18 cellular contexts compared by ENCODE assay signal in the genomic region with DNA sequence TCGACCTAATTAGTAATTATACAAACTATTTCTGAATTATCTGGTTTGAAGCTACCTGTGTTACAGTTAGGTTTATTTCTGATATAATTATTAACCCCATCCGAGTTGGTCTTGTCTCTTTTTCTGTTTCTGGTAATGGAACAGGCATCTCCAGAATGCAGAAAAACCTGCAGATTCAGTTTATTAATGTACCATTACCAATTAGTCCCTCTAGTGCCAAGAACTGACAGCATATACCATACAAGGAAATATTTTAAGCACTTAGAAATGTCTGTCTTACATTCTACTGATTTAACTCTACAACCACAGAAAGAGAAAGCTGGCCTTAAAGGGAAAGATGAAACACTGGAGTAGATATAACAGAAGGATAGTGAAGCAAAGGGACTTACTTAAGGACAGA.
DNase-seq lines count a peak whose midpoint lies in the region; TF ChIP-seq lines count a peak whose summit lies in the region.
"Had no signal": no experiment of that assay in that cellular context is flagged by ENCODE, and none has a peak within 500 bp of the region (broad histone marks: within the 10 kb centered on the region; RNA-seq: fewer than 3 reads in every experiment).

No MANE protein-coding gene starts in this region.

- WGBS in smooth muscle cell (ENCODE audit: low lambda C conversion rate): 63% methylated on average over 2 of the region's 2 CpGs

- intact Hi-C loops in activated T-helper 1 cell treated with anti-CD3 and anti-CD28 coated beads, Interleukin-12 subunit alpha, Interleukin-12 subunit beta, Interleukin-2, Interleukin-4 antibody, amounts not matched to agents 30 ng/mL and 10 ng/mL and 1 ng/mL, durations not matched to agents 14 hours and 24 hours and 36 hours (cut with micrococcal nuclease): no loop called here

- no peaks in the 10 kb centered on the region for H3K36me3 Mint-ChIP-seq in activated T-helper 1 cell treated with anti-CD3 and anti-CD28 coated beads, Interleukin-12 subunit alpha, Interleukin-12 subunit beta, Interleukin-2, Interleukin-4 antibody, amounts not matched to agents 30 ng/mL and 10 ng/mL and 1 ng/mL, durations not matched to agents 14 hours and 24 hours and 36 hours (ENCODE audit: low read depth)
- H3K36me3 Mint-ChIP-seq: CD4-positive, alpha-beta memory T cell had no signal

- H3K4me3 ChIP-seq in LNCaP clone FGC (ENCODE audit: low read depth, low read length): no peak overlapping the region
- H3K4me3 ChIP-seq in epithelial cell of esophagus (ENCODE audit: low read length): no peak overlapping the region
- no peak overlapping the region for H3K4me3 ChIP-seq in smooth muscle cell
- H3K4me3 ChIP-seq: GM23248 had no signal

- H2AFZ ChIP-seq in smooth muscle cell (ENCODE audit: low read depth): no peak overlapping the region
- H2AFZ ChIP-seq: GM23248 had no signal

- H3K4me3 Mint-ChIP-seq in activated T-helper 1 cell treated with anti-CD3 and anti-CD28 coated beads, Interleukin-12 subunit alpha, Interleukin-12 subunit beta, Interleukin-2, Interleukin-4 antibody, amounts not matched to agents 30 ng/mL and 10 ng/mL and 1 ng/mL, durations not matched to agents 14 hours and 24 hours and 36 hours: no peak overlapping the region
- H3K4me3 Mint-ChIP-seq: CD4-positive, alpha-beta memory T cell had no signal

- no peaks in the 10 kb centered on the region for H4K20me1 ChIP-seq in smooth muscle cell (ENCODE audit: low read depth)

- no peak overlapping the region for H3K27ac Mint-ChIP-seq in activated T-helper 1 cell treated with anti-CD3 and anti-CD28 coated beads, Interleukin-12 subunit alpha, Interleukin-12 subunit beta, Interleukin-2, Interleukin-4 antibody, amounts not matched to agents 30 ng/mL and 10 ng/mL and 1 ng/mL, durations not matched to agents 14 hours and 24 hours and 36 hours
- H3K27ac Mint-ChIP-seq: CD4-positive, alpha-beta memory T cell had no signal

- TF ChIP-seq CTCF in LNCaP clone FGC (IDR thresholded peaks at IDR 0.05; ENCODE audit: control insufficient read depth, extremely low read depth, insufficient read depth) (no peak), epithelial cell of esophagus (IDR thresholded peaks at IDR 0.05; ENCODE audit: insufficient read depth, low read depth, low read length, missing control alignments) (no peak), smooth muscle cell (IDR thresholded peaks at IDR 0.05; ENCODE audit: borderline replicate concordance, insufficient read depth, poor library complexity, severe bottlenecking) (no peak)

- H3K4me1 Mint-ChIP-seq in activated T-helper 1 cell treated with anti-CD3 and anti-CD28 coated beads, Interleukin-12 subunit alpha, Interleukin-12 subunit beta, Interleukin-2, Interleukin-4 antibody, amounts not matched to agents 30 ng/mL and 10 ng/mL and 1 ng/mL, durations not matched to agents 14 hours and 24 hours and 36 hours (ENCODE audit: low read depth): no peaks in the 10 kb centered on the region
- H3K4me1 Mint-ChIP-seq: CD4-positive, alpha-beta memory T cell had no signal

- H3K9me3 Mint-ChIP-seq in activated T-helper 1 cell treated with anti-CD3 and anti-CD28 coated beads, Interleukin-12 subunit alpha, Interleukin-12 subunit beta, Interleukin-2, Interleukin-4 antibody, amounts not matched to agents 30 ng/mL and 10 ng/mL and 1 ng/mL, durations not matched to agents 14 hours and 24 hours and 36 hours: no peaks in the 10 kb centered on the region

- no peaks in the 10 kb centered on the region for H3K27me3 Mint-ChIP-seq in activated T-helper 1 cell treated with anti-CD3 and anti-CD28 coated beads, Interleukin-12 subunit alpha, Interleukin-12 subunit beta, Interleukin-2, Interleukin-4 antibody, amounts not matched to agents 30 ng/mL and 10 ng/mL and 1 ng/mL, durations not matched to agents 14 hours and 24 hours and 36 hours (ENCODE audit: insufficient read depth)
- H3K27me3 Mint-ChIP-seq: CD4-positive, alpha-beta memory T cell had no signal

- no peaks in the 10 kb centered on the region for H3K79me2 ChIP-seq in smooth muscle cell (ENCODE audit: low read depth)

- no peak overlapping the region for H3K27ac ChIP-seq in smooth muscle cell (ENCODE audit: low read depth)
- H3K27ac ChIP-seq: C4-2B, GM23248, HL-60 had no signal

- H3K27me3 ChIP-seq in smooth muscle cell (ENCODE audit: low read depth): no peaks in the 10 kb centered on the region
- H3K27me3 ChIP-seq: BE2C had no signal

- DNase-seq in LNCaP clone FGC (ENCODE audit: low read depth) (peak; percentile 41), epithelial cell of esophagus (ENCODE audit: low read depth) (peak; percentile 67), kidney tubule cell (ENCODE audit: low spot score) (peak; percentile 61), smooth muscle cell (lab: John Stamatoyannopoulos, UW; ENCODE audit: unreplicated experiment) (no peak), NCI-H2029 treated with DMSO at 0.1 percent for 48 hours (lab: John Stamatoyannopoulos, UW) (no peak), NCI-H1930 (lab: John Stamatoyannopoulos, UW) (no peak), GF-D8 (lab: John Stamatoyannopoulos, UW) (no peak)
- no peak for DNase-seq in activated T-helper 1 cell treated with anti-CD3 and anti-CD28 coated beads, Interleukin-12 subunit alpha, Interleukin-12 subunit beta, Interleukin-2, Interleukin-4 antibody, amounts not matched to agents 30 ng/mL and 10 ng/mL and 1 ng/mL, durations not matched to agents 14 hours and 24 hours and 36 hours (ENCODE audit: low spot score)
- DNase-seq: BE2C; CD4-positive, alpha-beta memory T cell; DMS153; DND-41; GDM1; GM23248; H7; IMR-90 had no signal

- peak overlapping the region; percentile 2 for H3K4me2 ChIP-seq in smooth muscle cell

- no peak overlapping the region for H3K9ac ChIP-seq in smooth muscle cell (ENCODE audit: low read depth)
- H3K9ac ChIP-seq: GM23248 had no signal

- H3F3A ChIP-seq in smooth muscle cell (ENCODE audit: low read depth): no peaks in the 10 kb centered on the region

- no peaks in the 10 kb centered on the region for H3K4me1 ChIP-seq in smooth muscle cell (ENCODE audit: low read depth)
- H3K4me1 ChIP-seq: BE2C had no signal

- no peaks in the 10 kb centered on the region for H3K9me3 ChIP-seq in smooth muscle cell (replicated peaks; ENCODE audit: low read depth)
- H3K9me3 ChIP-seq: BE2C had no signal

- no peaks in the 10 kb centered on the region for H3K36me3 ChIP-seq in smooth muscle cell (ENCODE audit: low read depth)
- H3K36me3 ChIP-seq: BE2C had no signal

Comparison
In these comparisons a context has a peak if more than half of its experiments do, and no peak if none do; other contexts are left out.
1. DNase-seq: peak in LNCaP clone FGC (single experiment), epithelial cell of esophagus (single experiment) and kidney tubule cell (single experiment); none in smooth muscle cell (single experiment), NCI-H2029 treated with DMSO at 0.1 percent for 48 hours (single experiment), NCI-H1930 (0 of 2), activated T-helper 1 cell treated with anti-CD3 and anti-CD28 coated beads, Interleukin-12 subunit alpha, Interleukin-12 subunit beta, Interleukin-2, Interleukin-4 antibody, amounts not matched to agents 30 ng/mL and 10 ng/mL and 1 ng/mL, durations not matched to agents 14 hours and 24 hours and 36 hours (single experiment) and GF-D8 (single experiment).